ENCODE assay signal across 21 cellular contexts in genomic region chr7:134616611-134617010, GRCh38.
"Had no signal": no experiment of that assay in that cellular context is flagged by ENCODE, and none has a peak within 500 bp of the region (broad histone marks: within the 10 kb centered on the region; RNA-seq: fewer than 3 reads in every experiment).

No MANE protein-coding gene starts in this region.

- H3K4me2 ChIP-seq: KMS-11, SK-N-SH had no signal

- H3K36me3 Mint-ChIP-seq: T-cell had no signal

- H3K9me3 ChIP-seq: MG63, SK-N-SH had no signal

- ATAC-seq: Panc1, PC-3, T-cell had no signal

- DNase-seq: MG63, NCI-H1092, NCI-H1105 treated with DMSO at 0.1 percent for 48 hours, NCI-H1417 treated with DMSO at 0.1 percent for 48 hours, NCI-H146, NCI-H1694 treated with DMSO at 0.1 percent for 48 hours, NCI-H1930, NCI-H2081, NCI-H2107, NCI-H2227 treated with DMSO at 0.1 percent for 48 hours, NCI-H524 treated with DMSO at 0.1 percent for 48 hours, NCI-H69, NCI-H774, PC-3, SHP77, SK-N-SH, SW 1271, T-cell had no signal

- H3K4me3 ChIP-seq: MG63 had no signal

- H3K27me3 ChIP-seq: MG63 had no signal

- H3K4me3 Mint-ChIP-seq: T-cell had no signal

- H3K36me3 ChIP-seq: MG63 had no signal

- H3K27ac ChIP-seq: KMS-11, RWPE1 had no signal

- H3K9ac ChIP-seq: KMS-11, SK-N-SH had no signal

- H3K27ac Mint-ChIP-seq: T-cell had no signal

- H3K4me1 Mint-ChIP-seq: T-cell had no signal
